Comparison of ENCODE assay signal across 8 cellular contexts in genomic region chr16:54931041-54931756, GRCh38. TPM values are rescaled to one million over a fixed set of nuclear protein-coding genes. Genes with fewer than 3 reads are reported as not detected.
DNase-seq lines count a peak whose midpoint lies in the region; ATAC-seq and TF ChIP-seq lines count a peak whose summit lies in the region.

No MANE protein-coding gene starts in this region.

- H3K4me2 ChIP-seq in IMR-90 (ENCODE audit: low read depth, low read length): peak overlapping the region; percentile 64

- dilution Hi-C loops in IMR-90 (cut with HindIII; ENCODE audit: low sequenced_read_pairs, unreplicated experiment): no loop called here

- no peak overlapping the region for H2BK15ac ChIP-seq in IMR-90 (ENCODE audit: low read depth, low read length)

- no peaks in the 10 kb centered on the region for H3K36me3 ChIP-seq in IMR-90 (ENCODE audit: control insufficient read depth, insufficient read depth, low read length)
- H3K36me3 ChIP-seq in heart right ventricle: peaks cover 0 to 14% (median 0%) of the 10 kb centered on the region in 9 donors

- CTCF ChIA-PET in IMR-90 (lab: Yijun Ruan, JAX): interaction anchor here (0.6 kb wide), 1 partner anchor 59 kb away, joined by 3 read pairs; no protein-coding TSS in a partner anchor
- CTCF ChIA-PET in activated CD8-positive, alpha-beta T cell treated with anti-CD3 and anti-CD28 coated beads for 36 hours (lab: Charles Lee): interaction anchor here (1.4 kb wide), 1 partner anchor 1040 kb away, joined by 3 read pairs; no protein-coding TSS in a partner anchor

- H3K14ac ChIP-seq in IMR-90 (replicated peaks; ENCODE audit: low read depth, low read length): no peak overlapping the region

- H3K4me1 ChIP-seq in IMR-90 (ENCODE audit: control insufficient read depth, insufficient read depth, low read length) (no peaks in the 10 kb centered on the region), heart right ventricle (peaks cover under 1 to 42% (median 30%) of the 10 kb centered on the region in 9 donors)

- no peaks in the 10 kb centered on the region for H3K79me1 ChIP-seq in IMR-90 (ENCODE audit: low read depth in 1 of 2, low read length in 2 of 2)

- POLR2A ChIA-PET in IMR-90 (lab: Charles Lee; ENCODE audit: unreplicated experiment): no interaction called here
- POLR2A ChIA-PET in activated CD8-positive, alpha-beta T cell treated with anti-CD3 and anti-CD28 coated beads for 36 hours (lab: Charles Lee): no interaction called here

- no peaks in the 10 kb centered on the region for H3K9me1 ChIP-seq in IMR-90 (ENCODE audit: insufficient read depth, low read length)

- 4% methylated on average over 38 of the region's 88 CpGs; no CpG with 5 or more reads in 1 of the 2 experiments for WGBS in IMR-90 (ENCODE audit: extremely low coverage in 2 of 2, insufficient read length in 1 of 2), 2 experiments
- WGBS in heart right ventricle, 2 donors: 1% methylated on average over 79 to 88 of the region's 88 CpGs

- no peak for TF ChIP-seq CTCF in IMR-90 (conservative IDR thresholded peaks at IDR 0.05; ENCODE audit: low read depth, low read length)
- no peak for TF ChIP-seq CTCF in activated CD8-positive, alpha-beta T cell treated with anti-CD3 and anti-CD28 coated beads for 36 hours (IDR thresholded peaks at IDR 0.05)
- TF ChIP-seq CTCF in heart right ventricle (IDR thresholded peaks at IDR 0.05): no peak

- no peak overlapping the region for H4K8ac ChIP-seq in IMR-90 (ENCODE audit: low read depth in 2 of 2, low read length in 2 of 2)

- no peak overlapping the region for H3K9ac ChIP-seq in IMR-90 (ENCODE audit: low read depth, low read length)

- no peak overlapping the region for H2BK20ac ChIP-seq in IMR-90 (ENCODE audit: low read depth, low read length)

- no peaks in the 10 kb centered on the region for H3K9me3 Mint-ChIP-seq in activated CD8-positive, alpha-beta T cell treated with anti-CD3 and anti-CD28 coated beads for 36 hours

- no peak for TF ChIP-seq RAD21 in IMR-90 (IDR thresholded peaks at IDR 0.05; ENCODE audit: low read length)

- peak; percentile 80 for DNase-seq in DMS53 (lab: John Stamatoyannopoulos, UW)
- no peak for DNase-seq in IMR-90
- peak; percentile 38 for DNase-seq in activated CD8-positive, alpha-beta T cell treated with anti-CD3 and anti-CD28 coated beads for 36 hours
- peak in 1 of 2 donors; percentile 40 for DNase-seq in heart right ventricle
- DNase-seq in skeletal muscle cell (ENCODE audit: low read depth): no peak
- no peak for DNase-seq in HPDE6-E6E7 (ENCODE audit: extremely low spot score)
- no peak for DNase-seq in DMS114 treated with DMSO at 0.1 percent for 48 hours (lab: John Stamatoyannopoulos, UW; ENCODE audit: unreplicated experiment)
- no peak for DNase-seq in germinal center (ENCODE audit: low spot score)

- H3K4me3 Mint-ChIP-seq in activated CD8-positive, alpha-beta T cell treated with anti-CD3 and anti-CD28 coated beads for 36 hours: peak overlapping the region; percentile 24

- H3K36me3 Mint-ChIP-seq in activated CD8-positive, alpha-beta T cell treated with anti-CD3 and anti-CD28 coated beads for 36 hours (ENCODE audit: low read depth): peaks cover 10% of the 10 kb centered on the region

- no peak overlapping the region for H2AK9ac ChIP-seq in IMR-90 (replicated peaks; ENCODE audit: low read depth, low read length, poor library complexity)

- TF ChIP-seq POLR2A in IMR-90 (IDR thresholded peaks at IDR 0.05; ENCODE audit: low read depth, low read length): no peak

- H3K27me3 Mint-ChIP-seq in activated CD8-positive, alpha-beta T cell treated with anti-CD3 and anti-CD28 coated beads for 36 hours: peaks cover 68% of the 10 kb centered on the region

- in situ Hi-C loops in IMR-90 (cut with MboI; ENCODE audit: low sequenced_read_pairs): loop anchor here (25.0 kb wide), 3 partner anchors 644 to 1169 kb away; partner anchors contain the start of gene IRX3

- no peak overlapping the region for H3K56ac ChIP-seq in IMR-90 (ENCODE audit: extremely low read depth, insufficient read depth, low read length)

- H2AK5ac ChIP-seq in IMR-90 (ENCODE audit: low read depth, low read length): no peak overlapping the region

- H2BK120ac ChIP-seq in IMR-90 (ENCODE audit: low read depth, low read length): no peak overlapping the region

- H3K9me3 ChIP-seq in IMR-90 (ENCODE audit: control insufficient read depth, insufficient read depth, low read length) (peaks cover 11% of the 10 kb centered on the region; the same call in 1 of the 2 replicates), heart right ventricle (no peaks in the 10 kb centered on the region)

- H3K4me3 ChIP-seq in IMR-90 (ENCODE audit: insufficient read depth, low read depth, low read length) (peak overlapping the region; percentile 61), heart right ventricle (peak overlapping the region; percentile 58 to 90 (median 74)), skeletal muscle cell (ENCODE audit: low read depth, low read length) (peak overlapping the region; percentile 73)

- no peak overlapping the region for H4K5ac ChIP-seq in IMR-90 (ENCODE audit: low read depth, low read length)

- H3K27me3 ChIP-seq in IMR-90 (ENCODE audit: control insufficient read depth, insufficient read depth, low read length) (peaks cover 55% of the 10 kb centered on the region), heart right ventricle (peaks cover 0 to 93% (median 44%) of the 10 kb centered on the region in 7 donors)

- H3K23ac ChIP-seq in IMR-90 (ENCODE audit: low read depth, low read length): no peak overlapping the region

- H3K27ac ChIP-seq in IMR-90 (ENCODE audit: insufficient read depth, low read length) (no peak overlapping the region), heart right ventricle (peak overlapping the region; percentile 68 to 96 (median 85))

- no peaks in the 10 kb centered on the region for H4K20me1 ChIP-seq in IMR-90 (ENCODE audit: insufficient read depth, low read length)

- H3K4ac ChIP-seq in IMR-90 (ENCODE audit: low read depth, low read length): no peak overlapping the region

- no peak for ATAC-seq in IMR-90 (ENCODE audit: low read depth)
- no peak for ATAC-seq in activated CD8-positive, alpha-beta T cell treated with anti-CD3 and anti-CD28 coated beads for 36 hours
- no peak for ATAC-seq in heart right ventricle

- H2BK5ac ChIP-seq in IMR-90 (ENCODE audit: low read depth, low read length, poor library complexity, severe bottlenecking): no peak overlapping the region

- BruUV-seq in IMR-90 (replicated peaks; lab: Mats Ljungman, UMichigan): no TSS peak

- H3K18ac ChIP-seq in IMR-90 (ENCODE audit: low read depth, low read length): no peak overlapping the region

- intact Hi-C loops in IMR-90 (cut with micrococcal nuclease) (loop anchor here (10.0 kb wide), 1 partner anchor 646 kb away; the partner anchor contains the start of gene IRX3), heart right ventricle (cut with DNase I) (loop anchor here in 9 of 10 donors (5.0 to 10.0 kb wide), 10 partner anchors 296 to 1156 kb away; partner anchors contain the start of genes IRX3 (in 2 of the 9) and IRX6 (in 2 of the 9))
- intact Hi-C loops in activated CD8-positive, alpha-beta T cell treated with anti-CD3 and anti-CD28 coated beads for 36 hours (cut with micrococcal nuclease): no loop called here

- peak overlapping the region; percentile 85 for H2AFZ ChIP-seq in IMR-90 (replicated peaks; ENCODE audit: low read length, poor library complexity)

- no peak overlapping the region for H4K91ac ChIP-seq in IMR-90 (ENCODE audit: insufficient read depth, low read depth, low read length)

- H3K4me1 Mint-ChIP-seq in activated CD8-positive, alpha-beta T cell treated with anti-CD3 and anti-CD28 coated beads for 36 hours (ENCODE audit: low read depth): peaks cover 37% of the 10 kb centered on the region

- H3K27ac Mint-ChIP-seq in activated CD8-positive, alpha-beta T cell treated with anti-CD3 and anti-CD28 coated beads for 36 hours: no peak overlapping the region

TF ChIP-seq in IMR-90, 13 proteins besides CTCF, POLR2A, EP300 and RAD21 (continues in another document):
- TF ChIP-seq RCOR1 (IDR thresholded peaks at IDR 0.05; ENCODE audit: insufficient replicate concordance, low read length): no peak
- TF ChIP-seq RFX5 (IDR thresholded peaks at IDR 0.05; ENCODE audit: low read depth, low read length): no peak
- no peak for TF ChIP-seq CEBPB (IDR thresholded peaks at IDR 0.05; ENCODE audit: low read depth, low read length)
- no peak for TF ChIP-seq SMC3 (IDR thresholded peaks at IDR 0.05; ENCODE audit: low read depth, low read length)
- no peak for TF ChIP-seq FOS (IDR thresholded peaks at IDR 0.05; ENCODE audit: low read depth, low read length)
- TF ChIP-seq MAFK (IDR thresholded peaks at IDR 0.05; ENCODE audit: low read depth, low read length): no peak
- TF ChIP-seq CHD1 (IDR thresholded peaks at IDR 0.05; ENCODE audit: low read depth, low read length): no peak
- TF ChIP-seq ELK1 (IDR thresholded peaks at IDR 0.05; ENCODE audit: borderline replicate concordance, low read depth, low read length): no peak
- TF ChIP-seq NFE2L2 (IDR thresholded peaks at IDR 0.05; ENCODE audit: low read depth, low read length): no peak
- TF ChIP-seq BHLHE40 (IDR thresholded peaks at IDR 0.05; ENCODE audit: low read depth, low read length): no peak
- no peak for TF ChIP-seq MXI1 (IDR thresholded peaks at IDR 0.05; ENCODE audit: borderline replicate concordance, low read depth, low read length)
- no peak for TF ChIP-seq MAZ (IDR thresholded peaks at IDR 0.05; ENCODE audit: borderline replicate concordance, low read depth, low read length)

RNA-seq across cellular contexts. Expression of gene IRX5, which starts 0.5 kb away (rescaled TPM):
- total RNA-seq in IMR-90 (2012; rRNA removed): not detected in 2 replicates
- polyA plus RNA-seq in IMR-90 (2012; rRNA removed): not detected in 2 replicates
- polyA plus RNA-seq in IMR-90 (2012; cell fraction: cytosol; rRNA removed): 0.02 TPM in 1 of 2 replicates, not detected in the other
- polyA plus RNA-seq in IMR-90 (2012; cell fraction: nucleus; rRNA removed; ENCODE audit: low replicate concordance): 0.07 and 0.08 TPM in 2 replicates
- total RNA-seq in activated CD8-positive, alpha-beta T cell treated with anti-CD3 and anti-CD28 coated beads for 36 hours: under 1 TPM; 0.14 to 0.34 TPM
- total RNA-seq in heart right ventricle: 10 to 100 TPM in 8 of 10 donors, 1 to 10 TPM in 2; 3.7 to 39.8 (median 24.5) TPM
- polyA plus RNA-seq in heart right ventricle: 10 to 100 TPM; 13.7 to 21.8 TPM

Comparison
In these comparisons a context has a peak if more than half of its experiments do, and no peak if none do; other contexts are left out.
1. DNase-seq: peak in DMS53 (single experiment) and activated CD8-positive, alpha-beta T cell treated with anti-CD3 and anti-CD28 coated beads for 36 hours (single experiment); none in IMR-90 (single experiment), skeletal muscle cell (single experiment), HPDE6-E6E7 (single experiment), DMS114 treated with DMSO at 0.1 percent for 48 hours (single experiment) and germinal center (single experiment).
2. Peak in every context shown above with its lines, with median percentiles within 50 percentile points of each other: H3K4me3 ChIP-seq.